ENCODE assay signal across 1 cellular context in genomic region chr16:89191033-89191900, GRCh38.
TF ChIP-seq lines count a peak whose summit lies in the region.

No MANE protein-coding gene starts in this region.

TF ChIP-seq in HepG2, 621 proteins besides CTCF, POLR2A, EP300 and RAD21 (continued from another document and continues in another):
- no peak for TF ChIP-seq ZBTB14 (CRISPR knock-in tag; IDR thresholded peaks at IDR 0.05)
- TF ChIP-seq KDM6A (CRISPR knock-in tag; IDR thresholded peaks at IDR 0.05; ENCODE audit: low read depth) = no peak
- TF ChIP-seq ZNF280D (CRISPR knock-in tag; IDR thresholded peaks at IDR 0.05) = peak; percentile 25; the same call in 1 of the 2 replicates
- 0 out of 2 replicates have a peak, but pooled peaks have one; percentile 58 for TF ChIP-seq ZNF180 (CRISPR knock-in tag; IDR thresholded peaks at IDR 0.05; ENCODE audit: borderline replicate concordance, low read depth)
- TF ChIP-seq CENPBD1 (CRISPR knock-in tag; IDR thresholded peaks at IDR 0.05; ENCODE audit: borderline replicate concordance, low read depth) = no peak
- no peak for TF ChIP-seq GLMP (CRISPR knock-in tag; IDR thresholded peaks at IDR 0.05; ENCODE audit: borderline replicate concordance)
- TF ChIP-seq RXRB (CRISPR knock-in tag; IDR thresholded peaks at IDR 0.05; ENCODE audit: borderline replicate concordance) = peak; percentile 52; the same call in 1 of the 2 replicates
- peak; percentile 30; the same call in 1 of the 2 replicates for TF ChIP-seq KMT2B (CRISPR knock-in tag; IDR thresholded peaks at IDR 0.05)
- TF ChIP-seq MYNN (CRISPR knock-in tag; IDR thresholded peaks at IDR 0.05; ENCODE audit: low read depth) = no peak
- no peak for TF ChIP-seq ZFP36L1 (CRISPR knock-in tag; IDR thresholded peaks at IDR 0.05)
- TF ChIP-seq ZNF333 (CRISPR knock-in tag; IDR thresholded peaks at IDR 0.05; ENCODE audit: borderline replicate concordance) = no peak; the same call in 1 of the 2 replicates
- TF ChIP-seq RARA (CRISPR knock-in tag; IDR thresholded peaks at IDR 0.05) = no peak
- TF ChIP-seq ZNF512B (CRISPR knock-in tag; IDR thresholded peaks at IDR 0.05; ENCODE audit: borderline replicate concordance) = no peak
- TF ChIP-seq GABPA (IDR thresholded peaks at IDR 0.05; ENCODE audit: low read depth, low read length) = no peak
- TF ChIP-seq GABPA (CRISPR knock-in tag; IDR thresholded peaks at IDR 0.05; ENCODE audit: low read depth) = peak; percentile 54; the same call in 1 of the 2 replicates
- no peak for TF ChIP-seq SMARCE1 (IDR thresholded peaks at IDR 0.05; ENCODE audit: borderline replicate concordance)
- TF ChIP-seq NPAS2 (CRISPR knock-in tag; IDR thresholded peaks at IDR 0.05; ENCODE audit: borderline replicate concordance) = no peak
- TF ChIP-seq ZNF772 (CRISPR knock-in tag; IDR thresholded peaks at IDR 0.05) = peak; percentile 87
- peak; percentile 77 for TF ChIP-seq HNRNPL (IDR thresholded peaks at IDR 0.05; ENCODE audit: low read depth, low read length)
- peak; percentile 89 for TF ChIP-seq BHLHE40 (IDR thresholded peaks at IDR 0.05; ENCODE audit: low read length)
- TF ChIP-seq MXD4 (CRISPR knock-in tag; IDR thresholded peaks at IDR 0.05) = peak; percentile 83
- no peak; the same call in 1 of the 2 replicates for TF ChIP-seq ZNF841 (CRISPR knock-in tag; IDR thresholded peaks at IDR 0.05; ENCODE audit: borderline replicate concordance)
- TF ChIP-seq TFAP4 (IDR thresholded peaks at IDR 0.05; ENCODE audit: borderline replicate concordance, low read depth) = peak; percentile 54; the same call in 1 of the 2 replicates
- TF ChIP-seq ATF4 (CRISPR knock-in tag; IDR thresholded peaks at IDR 0.05) = peak in 1 of 2 experiments; percentile 10; a peak in 1 of 4 replicates
- TF ChIP-seq HES4 (CRISPR knock-in tag; IDR thresholded peaks at IDR 0.05; ENCODE audit: borderline replicate concordance) = peak; percentile 86; the same call in 1 of the 2 replicates
- no peak for TF ChIP-seq SIN3B (IDR thresholded peaks at IDR 0.05; ENCODE audit: low read length)
- TF ChIP-seq ATF7-NPFF (CRISPR knock-in tag; IDR thresholded peaks at IDR 0.05; ENCODE audit: low read depth) = peak; percentile 28; the same call in 1 of the 2 replicates
- TF ChIP-seq ZNF382 (CRISPR knock-in tag; IDR thresholded peaks at IDR 0.05; ENCODE audit: borderline replicate concordance) = no peak
- TF ChIP-seq ZNF383 (CRISPR knock-in tag; IDR thresholded peaks at IDR 0.05; ENCODE audit: borderline replicate concordance) = no peak
- TF ChIP-seq YEATS2 (CRISPR knock-in tag; IDR thresholded peaks at IDR 0.05; ENCODE audit: borderline replicate concordance) = 0 out of 2 replicates have a peak, but pooled peaks have one; percentile 18
- TF ChIP-seq ZNF589 (CRISPR knock-in tag; conservative IDR thresholded peaks at IDR 0.05) = peak; percentile 95
- TF ChIP-seq BRCA1 (CRISPR knock-in tag; IDR thresholded peaks at IDR 0.05) = no peak; the same call in 1 of the 2 replicates
- 0 out of 2 replicates have a peak, but pooled peaks have one; percentile 74 for TF ChIP-seq CAMTA2 (CRISPR knock-in tag; IDR thresholded peaks at IDR 0.05; ENCODE audit: borderline replicate concordance)
- peak; percentile 81; the same call in 1 of the 2 replicates for TF ChIP-seq NR0B2 (CRISPR knock-in tag; IDR thresholded peaks at IDR 0.05)
- no peak for TF ChIP-seq PLRG1 (conservative IDR thresholded peaks at IDR 0.05)
- TF ChIP-seq MED13 (CRISPR knock-in tag; IDR thresholded peaks at IDR 0.05) = no peak
- TF ChIP-seq PLSCR1 (CRISPR knock-in tag; IDR thresholded peaks at IDR 0.05; ENCODE audit: borderline replicate concordance) = 0 out of 2 replicates have a peak, but pooled peaks have one; percentile 40
- TF ChIP-seq SAP130 (CRISPR knock-in tag; IDR thresholded peaks at IDR 0.05; ENCODE audit: low read depth) = peak; percentile 75; the same call in 1 of the 2 replicates
- TF ChIP-seq ZNF24 (IDR thresholded peaks at IDR 0.05) = no peak
- no peak; the same call in 1 of the 2 replicates for TF ChIP-seq ZNF607 (CRISPR knock-in tag; IDR thresholded peaks at IDR 0.05; ENCODE audit: borderline replicate concordance)
- peak; percentile 65; the same call in 1 of the 2 replicates for TF ChIP-seq THAP9 (CRISPR knock-in tag; IDR thresholded peaks at IDR 0.05; ENCODE audit: borderline replicate concordance)
- TF ChIP-seq ZC3H4 (CRISPR knock-in tag; IDR thresholded peaks at IDR 0.05; ENCODE audit: borderline replicate concordance) = peak; percentile 57; the same call in 1 of the 2 replicates
- no peak; the same call in 1 of the 2 replicates for TF ChIP-seq NFIB (CRISPR knock-in tag; IDR thresholded peaks at IDR 0.05; ENCODE audit: borderline replicate concordance)
- no peak for TF ChIP-seq RBM22 (optimal IDR thresholded peaks at IDR 0.05; ENCODE audit: low read length)
- 0 out of 2 replicates have a peak, but pooled peaks have one; percentile 61 for TF ChIP-seq ZNF329 (CRISPR knock-in tag; IDR thresholded peaks at IDR 0.05; ENCODE audit: low read depth)
- 0 out of 2 replicates have a peak, but pooled peaks have one; percentile 51 for TF ChIP-seq ZNF530 (CRISPR knock-in tag; IDR thresholded peaks at IDR 0.05; ENCODE audit: low read depth)
- peak; percentile 82; the same call in 1 of the 2 replicates for TF ChIP-seq TFDP1 (CRISPR knock-in tag; IDR thresholded peaks at IDR 0.05; ENCODE audit: borderline replicate concordance)
- TF ChIP-seq ZNF12 (CRISPR knock-in tag; IDR thresholded peaks at IDR 0.05) = no peak
- TF ChIP-seq MAZ (IDR thresholded peaks at IDR 0.05; ENCODE audit: borderline replicate concordance, low read depth, low read length) = no peak
- no peak; the same call in 1 of the 2 replicates for TF ChIP-seq MAZ (CRISPR knock-in tag; IDR thresholded peaks at IDR 0.05; ENCODE audit: low read depth)
